Comparison of ENCODE assay signal across 9 cellular contexts in the genomic region with DNA sequence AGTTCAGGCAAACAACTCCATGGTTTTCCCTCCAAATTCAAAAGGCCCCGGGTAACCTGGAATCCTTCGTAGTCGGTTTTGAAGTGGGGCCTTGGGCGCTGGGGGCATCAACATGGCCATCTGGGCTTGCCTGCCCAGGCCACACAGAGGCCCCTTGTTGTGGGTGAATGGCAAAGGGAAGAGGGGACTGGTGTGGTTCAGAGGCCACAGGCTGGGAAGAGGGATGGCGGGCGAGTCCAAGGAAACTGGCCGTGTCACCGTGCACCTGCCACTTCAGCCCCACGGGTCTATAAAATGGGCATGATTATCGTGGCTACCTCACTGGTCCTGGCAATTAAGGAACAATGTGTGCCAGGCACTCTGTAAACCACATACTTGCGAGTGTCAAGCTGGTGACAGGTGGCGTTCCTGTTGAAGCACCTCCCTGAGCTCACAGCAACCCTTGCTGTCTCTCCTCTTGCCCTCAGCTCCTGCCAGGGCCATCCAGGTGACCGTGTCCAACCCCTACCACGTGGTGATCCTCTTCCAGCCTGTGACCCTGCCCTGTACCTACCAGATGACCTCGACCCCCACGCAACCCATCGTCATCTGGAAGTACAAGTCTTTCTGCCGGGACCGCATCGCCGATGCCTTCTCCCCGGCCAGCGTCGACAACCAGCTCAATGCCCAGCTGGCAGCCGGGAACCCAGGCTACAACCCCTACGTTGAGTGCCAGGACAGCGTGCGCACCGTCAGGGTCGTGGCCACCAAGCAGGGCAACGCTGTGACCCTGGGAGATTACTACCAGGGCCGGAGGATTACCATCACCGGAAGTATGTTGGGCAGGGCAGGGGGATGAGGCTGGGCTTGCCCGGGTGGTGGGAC. TPM values are rescaled to one million over a fixed set of nuclear protein-coding genes. Genes with fewer than 3 reads are reported as not detected.
DNase-seq lines count a peak whose midpoint lies in the region; ATAC-seq, FAIRE-seq and TF ChIP-seq lines count a peak whose summit lies in the region.
"Had no signal": no experiment of that assay in that cellular context is flagged by ENCODE, and none has a peak within 500 bp of the region (broad histone marks: within the 10 kb centered on the region; RNA-seq: fewer than 3 reads in every experiment).

No MANE protein-coding gene starts in this region.

- peaks cover 3% of the 10 kb centered on the region for H3K9me3 Mint-ChIP-seq in activated CD4-positive, alpha-beta T cell treated with anti-CD3 and anti-CD28 coated beads, Interleukin-2, amount 10 ng/mL, durations not matched to agents 24 days and 14 days
- no peaks in the 10 kb centered on the region for H3K9me3 Mint-ChIP-seq in activated T-helper 1 cell treated with anti-CD3 and anti-CD28 coated beads, Interleukin-12 subunit alpha, Interleukin-12 subunit beta, Interleukin-2, Interleukin-4 antibody, amounts not matched to agents 30 ng/mL and 10 ng/mL and 1 ng/mL, durations not matched to agents 14 hours and 24 hours and 36 hours

- H3K36me3 Mint-ChIP-seq in activated CD4-positive, alpha-beta T cell treated with anti-CD3 and anti-CD28 coated beads, Interleukin-2, amount 10 ng/mL, durations not matched to agents 24 days and 14 days (ENCODE audit: low read depth) = peaks cover 4% of the 10 kb centered on the region
- peaks cover 2% of the 10 kb centered on the region for H3K36me3 Mint-ChIP-seq in activated T-helper 1 cell treated with anti-CD3 and anti-CD28 coated beads, Interleukin-12 subunit alpha, Interleukin-12 subunit beta, Interleukin-2, Interleukin-4 antibody, amounts not matched to agents 30 ng/mL and 10 ng/mL and 1 ng/mL, durations not matched to agents 14 hours and 24 hours and 36 hours (ENCODE audit: low read depth)

- TF ChIP-seq CTCF in kidney epithelial cell (IDR thresholded peaks at IDR 0.05; ENCODE audit: insufficient read depth, low read length, poor library complexity, severe bottlenecking) (no peak), stomach (IDR thresholded peaks at IDR 0.05) (no peak)

- peak overlapping the region; percentile 92 to 97 (median 94) for H3K27ac ChIP-seq in stomach

- no peak for FAIRE-seq in GM12891 (lab: Jason Lieb, UNC)

- H3K27me3 ChIP-seq in kidney epithelial cell (ENCODE audit: control insufficient read depth, insufficient read depth, low read length) = no peaks in the 10 kb centered on the region
- H3K27me3 ChIP-seq in stomach = peaks cover 0 to 42% (median 18%) of the 10 kb centered on the region in 3 donors

- peaks cover 17 to 68% (median 53%) of the 10 kb centered on the region in 4 donors for H3K4me1 ChIP-seq in stomach

- peaks cover 0 to 6% (median 0%) of the 10 kb centered on the region in 4 donors for H3K9me3 ChIP-seq in stomach

- no peak for ATAC-seq in HG03108 (IDR thresholded peaks at IDR 0.05; ENCODE audit: unreplicated experiment)

- H3K36me3 ChIP-seq in kidney epithelial cell (ENCODE audit: control insufficient read depth, insufficient read depth, low read length) (no peaks in the 10 kb centered on the region), stomach (peaks cover 0 to 33% (median 14%) of the 10 kb centered on the region in 4 donors)

- intact Hi-C loops in activated CD4-positive, alpha-beta T cell treated with anti-CD3 and anti-CD28 coated beads, Interleukin-2, amount 10 ng/mL, durations not matched to agents 24 days and 14 days (cut with micrococcal nuclease) = loop anchor here (5.0 kb wide), 1 partner anchor 38 kb away; no protein-coding TSS in a partner anchor
- intact Hi-C loops in activated T-helper 1 cell treated with anti-CD3 and anti-CD28 coated beads, Interleukin-12 subunit alpha, Interleukin-12 subunit beta, Interleukin-2, Interleukin-4 antibody, amounts not matched to agents 30 ng/mL and 10 ng/mL and 1 ng/mL, durations not matched to agents 14 hours and 24 hours and 36 hours (cut with micrococcal nuclease) = loop anchor here (5.0 kb wide), 1 partner anchor 38 kb away; no protein-coding TSS in a partner anchor
- intact Hi-C loops in stomach (cut with DNase I; ENCODE audit: low total_unique reads) = no loop called here

- no peak for TF ChIP-seq POLR2A in stomach (IDR thresholded peaks at IDR 0.05)
- no peak for TF ChIP-seq POLR2A in GM12891 (IDR thresholded peaks at IDR 0.05; ENCODE audit: low read depth, low read length)

- no peak for TF ChIP-seq EP300 in stomach (IDR thresholded peaks at IDR 0.05)

- H3K27ac Mint-ChIP-seq in activated CD4-positive, alpha-beta T cell treated with anti-CD3 and anti-CD28 coated beads, Interleukin-2, amount 10 ng/mL, durations not matched to agents 24 days and 14 days = no peak overlapping the region
- no peak overlapping the region for H3K27ac Mint-ChIP-seq in activated T-helper 1 cell treated with anti-CD3 and anti-CD28 coated beads, Interleukin-12 subunit alpha, Interleukin-12 subunit beta, Interleukin-2, Interleukin-4 antibody, amounts not matched to agents 30 ng/mL and 10 ng/mL and 1 ng/mL, durations not matched to agents 14 hours and 24 hours and 36 hours

- H3K27me3 Mint-ChIP-seq in activated CD4-positive, alpha-beta T cell treated with anti-CD3 and anti-CD28 coated beads, Interleukin-2, amount 10 ng/mL, durations not matched to agents 24 days and 14 days = peaks cover 36% of the 10 kb centered on the region
- H3K27me3 Mint-ChIP-seq in activated T-helper 1 cell treated with anti-CD3 and anti-CD28 coated beads, Interleukin-12 subunit alpha, Interleukin-12 subunit beta, Interleukin-2, Interleukin-4 antibody, amounts not matched to agents 30 ng/mL and 10 ng/mL and 1 ng/mL, durations not matched to agents 14 hours and 24 hours and 36 hours (ENCODE audit: insufficient read depth) = peaks cover 16% of the 10 kb centered on the region

- 52 to 71% (median 69%) methylated on average over 32 to 34 of the region's 34 CpGs for WGBS in stomach, 5 donors

- DNase-seq in activated CD4-positive, alpha-beta T cell treated with anti-CD3 and anti-CD28 coated beads, Interleukin-2, amount 10 ng/mL, durations not matched to agents 24 days and 14 days = no peak
- no peak for DNase-seq in activated CD4-positive, alpha-beta T cell treated with anti-CD3 and anti-CD28 coated beads for 48 hours
- DNase-seq in activated T-helper 1 cell treated with anti-CD3 and anti-CD28 coated beads, Interleukin-12 subunit alpha, Interleukin-12 subunit beta, Interleukin-2, Interleukin-4 antibody, amounts not matched to agents 30 ng/mL and 10 ng/mL and 1 ng/mL, durations not matched to agents 14 hours and 24 hours and 36 hours (ENCODE audit: low spot score) = no peak
- DNase-seq in kidney epithelial cell (ENCODE audit: low read depth) (no peak), stomach (no peak), NCI-H2081 (lab: John Stamatoyannopoulos, UW) (no peak), GM12891 (ENCODE audit: insufficient read length, low spot score) (no peak)

- peak overlapping the region; percentile 79 for H3K4me3 Mint-ChIP-seq in activated CD4-positive, alpha-beta T cell treated with anti-CD3 and anti-CD28 coated beads, Interleukin-2, amount 10 ng/mL, durations not matched to agents 24 days and 14 days
- H3K4me3 Mint-ChIP-seq in activated T-helper 1 cell treated with anti-CD3 and anti-CD28 coated beads, Interleukin-12 subunit alpha, Interleukin-12 subunit beta, Interleukin-2, Interleukin-4 antibody, amounts not matched to agents 30 ng/mL and 10 ng/mL and 1 ng/mL, durations not matched to agents 14 hours and 24 hours and 36 hours = peak overlapping the region; percentile 85

- H3K4me3 ChIP-seq in kidney epithelial cell (ENCODE audit: low read depth, low read length) = peak overlapping the region; percentile 89
- peak overlapping the region; percentile 56 to 73 (median 63) for H3K4me3 ChIP-seq in stomach

- H3K4me1 Mint-ChIP-seq in activated CD4-positive, alpha-beta T cell treated with anti-CD3 and anti-CD28 coated beads, Interleukin-2, amount 10 ng/mL, durations not matched to agents 24 days and 14 days = peaks cover 19% of the 10 kb centered on the region
- peaks cover 18% of the 10 kb centered on the region for H3K4me1 Mint-ChIP-seq in activated T-helper 1 cell treated with anti-CD3 and anti-CD28 coated beads, Interleukin-12 subunit alpha, Interleukin-12 subunit beta, Interleukin-2, Interleukin-4 antibody, amounts not matched to agents 30 ng/mL and 10 ng/mL and 1 ng/mL, durations not matched to agents 14 hours and 24 hours and 36 hours (ENCODE audit: low read depth)

RNA-seq across cellular contexts. Expression of gene LSR, which starts 1.3 kb away (rescaled TPM):
- total RNA-seq in activated CD4-positive, alpha-beta T cell treated with anti-CD3 and anti-CD28 coated beads, Interleukin-2, amount 10 ng/mL, durations not matched to agents 24 days and 14 days = 2.2 and 2.8 TPM in 2 replicates
- total RNA-seq in activated T-helper 1 cell treated with anti-CD3 and anti-CD28 coated beads, Interleukin-12 subunit alpha, Interleukin-12 subunit beta, Interleukin-2, Interleukin-4 antibody, amounts not matched to agents 30 ng/mL and 10 ng/mL and 1 ng/mL, durations not matched to agents 14 hours and 24 hours and 36 hours = 2.7 and 4.0 TPM in 2 replicates
- 147 and 247 TPM in 2 replicates for total RNA-seq in kidney epithelial cell
- total RNA-seq in stomach = 100 to 1,000 TPM in 2 of 5 donors, 10 to 100 TPM in 3; 20.4 to 174 (median 72.8) TPM
- 10 to 100 TPM; 17.9 to 90.7 (median 84.4) TPM for polyA plus RNA-seq in stomach
- 17.5 TPM for polyA plus RNA-seq in GM12891 (2012; ENCODE audit: low read depth, missing spikeins)

RNA-seq across cellular contexts. Expression of gene USF2, which starts 18.7 kb away (rescaled TPM):
- 147 TPM in 2 replicates for total RNA-seq in activated CD4-positive, alpha-beta T cell treated with anti-CD3 and anti-CD28 coated beads, Interleukin-2, amount 10 ng/mL, durations not matched to agents 24 days and 14 days
- 156 and 164 TPM in 2 replicates for total RNA-seq in activated T-helper 1 cell treated with anti-CD3 and anti-CD28 coated beads, Interleukin-12 subunit alpha, Interleukin-12 subunit beta, Interleukin-2, Interleukin-4 antibody, amounts not matched to agents 30 ng/mL and 10 ng/mL and 1 ng/mL, durations not matched to agents 14 hours and 24 hours and 36 hours
- total RNA-seq in kidney epithelial cell = 95.1 and 96.5 TPM in 2 replicates
- 100 to 1,000 TPM in 1 of 5 donors, 10 to 100 TPM in 4; 26.8 to 105 (median 71.8) TPM for total RNA-seq in stomach
- 100 to 1,000 TPM in 1 of 3 donors, 10 to 100 TPM in 2; 83.9 to 109 (median 88.2) TPM for polyA plus RNA-seq in stomach
- 109 TPM for polyA plus RNA-seq in GM12891 (2012; ENCODE audit: low read depth, missing spikeins)

RNA-seq across cellular contexts. Expression of gene FAM187B, which starts 21.5 kb away (rescaled TPM):
- not detected in 2 replicates for total RNA-seq in activated CD4-positive, alpha-beta T cell treated with anti-CD3 and anti-CD28 coated beads, Interleukin-2, amount 10 ng/mL, durations not matched to agents 24 days and 14 days
- total RNA-seq in activated T-helper 1 cell treated with anti-CD3 and anti-CD28 coated beads, Interleukin-12 subunit alpha, Interleukin-12 subunit beta, Interleukin-2, Interleukin-4 antibody, amounts not matched to agents 30 ng/mL and 10 ng/mL and 1 ng/mL, durations not matched to agents 14 hours and 24 hours and 36 hours = not detected in 2 replicates
- total RNA-seq in kidney epithelial cell = not detected in 2 replicates
- not detected for total RNA-seq in stomach
- under 1 TPM in 1 of 3 donors, not detected in 2; 0.25 TPM for polyA plus RNA-seq in stomach
- polyA plus RNA-seq in GM12891 (2012; ENCODE audit: low read depth, missing spikeins) = not detected
- total RNA-seq: fibroblast of villous mesenchyme had no signal

RNA-seq across cellular contexts. Expression of gene HAMP, which starts 32.2 kb away (rescaled TPM):
- total RNA-seq in activated CD4-positive, alpha-beta T cell treated with anti-CD3 and anti-CD28 coated beads, Interleukin-2, amount 10 ng/mL, durations not matched to agents 24 days and 14 days = 0.40 TPM in 2 replicates
- 0.57 and 0.96 TPM in 2 replicates for total RNA-seq in activated T-helper 1 cell treated with anti-CD3 and anti-CD28 coated beads, Interleukin-12 subunit alpha, Interleukin-12 subunit beta, Interleukin-2, Interleukin-4 antibody, amounts not matched to agents 30 ng/mL and 10 ng/mL and 1 ng/mL, durations not matched to agents 14 hours and 24 hours and 36 hours
- total RNA-seq in kidney epithelial cell (not detected in 2 replicates), stomach (10 to 100 TPM in 1 of 5 donors, not detected in 4; 10.4 TPM)
- polyA plus RNA-seq in stomach = 1 to 10 TPM in 1 of 3 donors, under 1 TPM in 1, not detected in 1; 0.60 to 6.6 TPM
- polyA plus RNA-seq in GM12891 (2012; ENCODE audit: low read depth, missing spikeins) = 0.28 TPM
- total RNA-seq: fibroblast of villous mesenchyme had no signal

RNA-seq across cellular contexts. Expression of gene MAG, which starts 41.9 kb away (rescaled TPM):
- 0.17 TPM in 1 of 2 replicates, not detected in the other for total RNA-seq in activated CD4-positive, alpha-beta T cell treated with anti-CD3 and anti-CD28 coated beads, Interleukin-2, amount 10 ng/mL, durations not matched to agents 24 days and 14 days
- total RNA-seq in activated T-helper 1 cell treated with anti-CD3 and anti-CD28 coated beads, Interleukin-12 subunit alpha, Interleukin-12 subunit beta, Interleukin-2, Interleukin-4 antibody, amounts not matched to agents 30 ng/mL and 10 ng/mL and 1 ng/mL, durations not matched to agents 14 hours and 24 hours and 36 hours = not detected in 2 replicates
- total RNA-seq in kidney epithelial cell (0.04 TPM in 1 of 2 replicates, not detected in the other), stomach (1 to 10 TPM in 1 of 5 donors, under 1 TPM in 1, not detected in 3; 0.73 to 5.5 TPM)
- polyA plus RNA-seq in stomach = under 1 TPM in 1 of 3 donors, not detected in 2; 0.05 TPM
- polyA plus RNA-seq in GM12891 (2012; ENCODE audit: low read depth, missing spikeins) = 0.21 TPM
- total RNA-seq: fibroblast of villous mesenchyme had no signal
